ENCODE assay signal across 17 cellular contexts in genomic region chr13:111594606-111595005, GRCh38.
"Had no signal": no experiment of that assay in that cellular context is flagged by ENCODE, and none has a peak within 500 bp of the region (broad histone marks: within the 10 kb centered on the region; RNA-seq: fewer than 3 reads in every experiment).

No MANE protein-coding gene starts in this region.

- DNase-seq: KBM-7, MV-4-11, NCI-H1048, NCI-H1105, NCI-H1417, NCI-H1436 treated with DMSO at 0.1 percent for 48 hours, NCI-H1694, NCI-H187 treated with DMSO at 0.1 percent for 48 hours, NCI-H2171 treated with DMSO at 0.1 percent for 48 hours, NCI-H345, NCI-H446 treated with DMSO at 0.1 percent for 48 hours, NCI-H510A treated with DMSO at 0.1 percent for 48 hours, NCI-H526 treated with DMSO at 0.1 percent for 48 hours, NCI-H774, Right ventricle myocardium superior, RPMI8226, SIG-M5 had no signal
